ENCODE assay signal across 25 cellular contexts in the genomic region with DNA sequence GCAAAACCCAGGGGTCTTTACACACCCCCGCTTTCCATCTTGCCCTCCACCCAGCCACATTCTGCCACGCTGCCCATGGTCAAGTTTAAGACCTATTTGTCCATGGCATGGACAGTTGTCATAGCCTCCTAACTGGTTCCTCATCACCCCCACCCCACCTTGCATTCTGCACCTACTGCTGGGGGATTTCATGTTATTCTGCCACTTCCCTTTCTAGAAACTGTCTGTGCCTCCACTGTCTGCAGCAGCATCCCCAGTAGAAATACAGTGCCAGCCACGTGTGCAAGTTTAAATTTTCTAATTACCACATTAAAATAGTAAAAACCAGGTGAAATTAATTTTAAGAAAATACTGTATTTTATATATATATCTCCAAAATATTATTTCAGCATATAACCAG.
"Had no signal": no experiment of that assay in that cellular context is flagged by ENCODE, and none has a peak within 500 bp of the region (broad histone marks: within the 10 kb centered on the region; RNA-seq: fewer than 3 reads in every experiment).

No MANE protein-coding gene starts in this region.

- FAIRE-seq: colon, keratinocyte had no signal

- H3K27me3 ChIP-seq: breast epithelium, gastroesophageal sphincter, stomach, suprapubic skin, tibial nerve had no signal

- H3K4me1 ChIP-seq: breast epithelium, suprapubic skin had no signal

- H3K9me3 ChIP-seq: breast epithelium, gastroesophageal sphincter, stomach, suprapubic skin, tibial nerve had no signal

- H3K27ac ChIP-seq: breast epithelium, gastroesophageal sphincter, stomach, suprapubic skin, tibial nerve had no signal

- ATAC-seq: activated naive CD8-positive, alpha-beta T cell treated with anti-CD3 and anti-CD28 coated beads, Interleukin-2, amount 50 U/mL, for 24 hours; gastroesophageal sphincter; left colon; right cardiac atrium; stimulated activated memory B cell treated with anti-CD40 and anti-IgM and Interleukin-4, amounts not matched to agents 10 μg/mL and 1 μg/mL and 100 μg/mL, for 72 hours had no signal

- H3K4me3 ChIP-seq: breast epithelium, gastroesophageal sphincter, stomach, suprapubic skin, tibial nerve had no signal

- H3K36me3 ChIP-seq: breast epithelium had no signal

- DNase-seq: activated CD4-positive, alpha-beta memory T cell treated with anti-CD3 and anti-CD28 coated beads for 36 hours; activated CD4-positive, alpha-beta T cell treated with anti-CD3 and anti-CD28 coated beads, Interleukin-2, amount 10 ng/mL, durations not matched to agents 24 days and 14 days; activated CD4-positive, CD25-positive, alpha-beta regulatory T cell treated with anti-CD3 and anti-CD28 coated beads, Interleukin-2, amount 50 U/mL, for 72 hours; activated CD8-positive, alpha-beta memory T cell treated with anti-CD3 and anti-CD28 coated beads, Interleukin-2, amount 50 U/mL, for 4 hours; activated gamma-delta T cell; activated naive CD4-positive, alpha-beta T cell treated with anti-CD3 and anti-CD28 coated beads, Interleukin-2, amount 10 ng/mL, durations not matched to agents 7 days and 5 days; activated naive CD8-positive, alpha-beta T cell treated with anti-CD3 and anti-CD28 coated beads, Interleukin-2, amount 50 U/mL, for 24 hours; activated T-cell treated with anti-CD3 and anti-CD28 coated beads, Interleukin-2, amount 50 U/mL, for 1 hour; dermis blood vessel endothelial cell; effector CD8-positive, alpha-beta T cell; erythroblast; hippocampal formation; left colon; mammary epithelial cell; right cardiac atrium; stimulated activated CD4-positive, alpha-beta T cell treated with anti-CD3 and anti-CD28 coated beads, Interleukin-4, amount 100 ng/mL, for 1 hour; stomach; T-helper 2 cell had no signal
